ENCODE assay signal across 8 cellular contexts in genomic region chr17:82037113-82037888, GRCh38. TPM values are rescaled to one million over a fixed set of nuclear protein-coding genes. Genes with fewer than 3 reads are reported as not detected.
DNase-seq lines count a peak whose midpoint lies in the region; ATAC-seq, FAIRE-seq and TF ChIP-seq lines count a peak whose summit lies in the region.

TSS of gene DCXR (minus strand) at chr17:82037697. CDS start at chr17:82037682, 15 bp downstream.

- TF ChIP-seq EP300 in HepG2 (IDR thresholded peaks at IDR 0.05; ENCODE audit: low read depth in 2 of 2, low read length in 2 of 2) (peak in 1 of 2 experiments; percentile 56; a peak in 1 of 4 replicates), HepG2 (CRISPR knock-in tag; IDR thresholded peaks at IDR 0.05; ENCODE audit: borderline replicate concordance) (peak; percentile 41; the same call in 1 of the 2 replicates)

- TF ChIP-seq CTCF in HepG2 (CRISPR knock-in tag; IDR thresholded peaks at IDR 0.05): peak; percentile 92

- TF ChIP-seq RAD21 in HepG2 (CRISPR knock-in tag; IDR thresholded peaks at IDR 0.05): peak; percentile 92

- under 1% methylated on average over 36 of the region's 91 CpGs for WGBS in HepG2 (ENCODE audit: low lambda C conversion rate)

- peak within 1 kb of the TSS; percentile 24 for H2AFZ ChIP-seq in HepG2 (ENCODE audit: low read length)

- H3K27me3 Mint-ChIP-seq in dendritic cell treated with granulocyte-macrophage colony-stimulating factor and Interleukin-4, amounts not matched to agents 40 ng/mL and 50 ng/mL, for 4 days: peaks cover 21% of the 10 kb centered on the region

- peak; percentile 84 to 99 for TF ChIP-seq POLR2A in HepG2 (IDR thresholded peaks at IDR 0.05; ENCODE audit: insufficient read depth in 1 of 2, low read depth in 2 of 2, low read length in 2 of 2)

- intact Hi-C loops in dendritic cell treated with granulocyte-macrophage colony-stimulating factor and Interleukin-4, amounts not matched to agents 40 ng/mL and 50 ng/mL, for 4 days (cut with micrococcal nuclease): loop anchor here (1.0 to 10.0 kb wide), 2 partner anchors 14 to 68 kb away; partner anchors contain the start of genes GPS1 and RFNG
- intact Hi-C loops in HepG2 (cut with micrococcal nuclease; ENCODE audit: unreplicated experiment): loop anchor here (1.0 to 5.0 kb wide), 5 partner anchors 14 to 115 kb away; partner anchors contain the start of genes GPS1, LRRC45 and RFNG

- no peaks in the 10 kb centered on the region for H3K9me3 Mint-ChIP-seq in dendritic cell treated with granulocyte-macrophage colony-stimulating factor and Interleukin-4, amounts not matched to agents 40 ng/mL and 50 ng/mL, for 4 days

- H3K79me2 ChIP-seq in HepG2 (ENCODE audit: insufficient read depth, low read length): peaks cover 13% of the 10 kb centered on the region

- H3K36me3 ChIP-seq in HepG2 (replicated peaks in 1 of 2; ENCODE audit: control insufficient read depth in 1 of 2, insufficient read depth in 2 of 2, low read length in 2 of 2): peaks cover 5 to 12% of the 10 kb centered on the region in 2 experiments

- H3K36me3 Mint-ChIP-seq in dendritic cell treated with granulocyte-macrophage colony-stimulating factor and Interleukin-4, amounts not matched to agents 40 ng/mL and 50 ng/mL, for 4 days (ENCODE audit: low read depth): peaks cover 20% of the 10 kb centered on the region

- peaks cover 57% of the 10 kb centered on the region for H3K4me1 ChIP-seq in HepG2 (ENCODE audit: insufficient read depth, low read length)

- peaks cover 20% of the 10 kb centered on the region for H4K20me1 ChIP-seq in HepG2 (ENCODE audit: insufficient read depth, low read length)

- H3K27ac Mint-ChIP-seq in dendritic cell treated with granulocyte-macrophage colony-stimulating factor and Interleukin-4, amounts not matched to agents 40 ng/mL and 50 ng/mL, for 4 days: peak within 1 kb of the TSS; percentile 93

- peaks cover 46% of the 10 kb centered on the region for H3K4me1 Mint-ChIP-seq in dendritic cell treated with granulocyte-macrophage colony-stimulating factor and Interleukin-4, amounts not matched to agents 40 ng/mL and 50 ng/mL, for 4 days (ENCODE audit: low read depth)

- peak within 1 kb of the TSS; percentile 95 for H3K4me2 ChIP-seq in HepG2 (ENCODE audit: low read depth, low read length)

- POLR2A ChIA-PET in HepG2 (lab: Yijun Ruan, JAX): interaction anchor here (0.7 to 6.2 kb wide), 53 partner anchors 10 to 334 kb away, joined by 3 to 112 read pairs (median 5); partner anchors contain the start of genes ALYREF, ANAPC11, ARHGDIA and CENPX

- in situ Hi-C loops in HepG2 (cut with HindIII; ENCODE audit: extremely low pct_ligation_motif_present, low pct_unique_long_range_greater_than_20kb): loop anchor here (5.0 kb wide), 1 partner anchor 120 kb away; no protein-coding TSS in a partner anchor

- no peaks in the 10 kb centered on the region for H3K27me3 ChIP-seq in HepG2 (ENCODE audit: control insufficient read depth in 1 of 2, insufficient read depth in 2 of 2, low read length in 2 of 2)

- no TSS peak for BruUV-seq in HepG2 (replicated peaks; lab: Mats Ljungman, UMichigan)

- ATAC-seq in GM19395 (IDR thresholded peaks at IDR 0.05; ENCODE audit: unreplicated experiment) (peak; percentile 89), HG03565 (IDR thresholded peaks at IDR 0.05; ENCODE audit: unreplicated experiment) (peak; percentile 75), HepG2 (peak; percentile 89)

- FAIRE-seq in HepG2 (lab: Jason Lieb, UNC): peak; percentile 88

- CTCF ChIA-PET in HepG2 (lab: Yijun Ruan, JAX; ENCODE audit: low intra/inter-chr PET ratio, low total read pairs): interaction anchor here (1.1 to 1.8 kb wide), 2 partner anchors 14 to 78 kb away, joined by 3 to 7 read pairs; no protein-coding TSS in a partner anchor

- H3K9me3 ChIP-seq in HepG2 (ENCODE audit: low read length): no peaks in the 10 kb centered on the region

- H3K27ac ChIP-seq in HepG2 (ENCODE audit: extremely low read length, insufficient read depth, low read length): peak within 1 kb of the TSS; percentile 91

- peak within 1 kb of the TSS; percentile 82 for H3K4me3 Mint-ChIP-seq in dendritic cell treated with granulocyte-macrophage colony-stimulating factor and Interleukin-4, amounts not matched to agents 40 ng/mL and 50 ng/mL, for 4 days

- peak within 1 kb of the TSS; percentile 91 for H3K9ac ChIP-seq in HepG2 (ENCODE audit: insufficient read depth, low read depth, low read length)

- DNase-seq in CD1c-positive myeloid dendritic cell (ENCODE audit: extremely low spot score) (peak; percentile 97), NCI-H774 (lab: John Stamatoyannopoulos, UW) (peak; percentile 98), HepG2 (ENCODE audit: low spot score) (peak; percentile 97)
- peak; percentile 88 to 89 for DNase-seq in activated CD4-positive, alpha-beta T cell treated with anti-CD3 and anti-CD28 coated beads, Interleukin-2, amount 50 U/mL, for 4 hours
- DNase-seq in stimulated activated CD4-positive, alpha-beta T cell treated with anti-CD3 and anti-CD28 coated beads, Interleukin-4, amount 100 ng/mL, for 1 hour: peak; percentile 94

- peak within 1 kb of the TSS; percentile 87 to 98 (median 93) for H3K4me3 ChIP-seq in HepG2 (replicated peaks in 1 of 3; ENCODE audit: insufficient read depth in 1 of 3, low read depth in 2 of 3, low read length in 3 of 3)

TF ChIP-seq in HepG2, 621 proteins besides CTCF, POLR2A, EP300 and RAD21 (continues in another document):
- TF ChIP-seq ZUFSP (CRISPR knock-in tag; IDR thresholded peaks at IDR 0.05; ENCODE audit: borderline replicate concordance): no peak
- peak; percentile 75 for TF ChIP-seq RXRA (CRISPR knock-in tag; IDR thresholded peaks at IDR 0.05)
- TF ChIP-seq STAT5B (CRISPR knock-in tag; IDR thresholded peaks at IDR 0.05): 0 out of 2 replicates have a peak, but pooled peaks have one; percentile 32
- TF ChIP-seq TBP (CRISPR knock-in tag; IDR thresholded peaks at IDR 0.05): 0 out of 2 replicates have a peak, but pooled peaks have one; percentile 62
- no peak for TF ChIP-seq PHB2 (IDR thresholded peaks at IDR 0.05; ENCODE audit: partially characterized antibody)
- 0 out of 2 replicates have a peak, but pooled peaks have one; percentile 24 for TF ChIP-seq ZNF780A (CRISPR knock-in tag; IDR thresholded peaks at IDR 0.05)
- TF ChIP-seq ATM (IDR thresholded peaks at IDR 0.05; ENCODE audit: borderline replicate concordance): no peak
- no peak for TF ChIP-seq ZBTB21 (CRISPR knock-in tag; IDR thresholded peaks at IDR 0.05)
- TF ChIP-seq ZNF160 (CRISPR knock-in tag; IDR thresholded peaks at IDR 0.05): 0 out of 2 replicates have a peak, but pooled peaks have one; percentile 80
- no peak; the same call in 1 of the 2 replicates for TF ChIP-seq ZNF225 (CRISPR knock-in tag; IDR thresholded peaks at IDR 0.05)
- TF ChIP-seq SMAD3 (CRISPR knock-in tag; IDR thresholded peaks at IDR 0.05): peak; percentile 63; the same call in 1 of the 2 replicates

RNA-seq across cellular contexts. Expression of gene DCXR, which starts in this region (rescaled TPM):
- total RNA-seq in HepG2 (2016; rRNA removed; fragmentation: Illumina TruSeq; extraction: Trizol): 286 and 311 TPM in 2 replicates
- 275 and 353 TPM in 2 replicates for total RNA-seq in HepG2 (2016; cell fraction: cytosol; rRNA removed; fragmentation: Illumina TruSeq; extraction: Trizol; ENCODE audit: low read depth)
- total RNA-seq in HepG2 (2016; cell fraction: insoluble cytoplasmic fraction; rRNA removed; fragmentation: Illumina TruSeq; extraction: Trizol): 302 and 321 TPM in 2 replicates
- 228 and 297 TPM in 2 replicates for total RNA-seq in HepG2 (2016; cell fraction: membrane; rRNA removed; fragmentation: Illumina TruSeq; extraction: Trizol)
- 132 and 152 TPM in 2 replicates for total RNA-seq in HepG2 (2016; cell fraction: nucleus; rRNA removed; fragmentation: Illumina TruSeq; extraction: Trizol)
- polyA plus RNA-seq in HepG2 (2011; rRNA removed): 287 and 290 TPM in 2 replicates
- polyA plus RNA-seq in HepG2 (2011; cell fraction: cytosol; rRNA removed): 253 and 424 TPM in 2 replicates
- 645 and 737 TPM in 2 replicates for polyA plus RNA-seq in HepG2 (2011; cell fraction: nucleus; rRNA removed)
- 190 and 266 TPM in 2 replicates for polyA plus RNA-seq in HepG2 (2012)
- polyA plus RNA-seq in HepG2 (2016; cell fraction: cytosol; fragmentation: Illumina TruSeq; extraction: Trizol; ENCODE audit: low read depth): 398 and 426 TPM in 2 replicates
- polyA plus RNA-seq in HepG2 (2016; cell fraction: insoluble cytoplasmic fraction; fragmentation: Illumina TruSeq; extraction: Trizol; ENCODE audit: low read depth): 296 and 330 TPM in 2 replicates
- 308 and 335 TPM in 2 replicates for polyA plus RNA-seq in HepG2 (2016; cell fraction: membrane; fragmentation: Illumina TruSeq; extraction: Trizol; ENCODE audit: low read depth)
- 280 and 299 TPM in 2 replicates for polyA plus RNA-seq in HepG2 (2016; cell fraction: nucleus; fragmentation: Illumina TruSeq; extraction: Trizol; ENCODE audit: insufficient read depth, low read depth)
- polyA minus RNA-seq in HepG2 (2011; rRNA and poly(A)+ RNA removed; ENCODE audit: low replicate concordance): 73.9 and 172 TPM in 2 replicates
- 52.1 and 74.6 TPM in 2 replicates for polyA minus RNA-seq in HepG2 (2011; cell fraction: cytosol; rRNA and poly(A)+ RNA removed)
- 61.5 and 67.5 TPM in 2 replicates for polyA minus RNA-seq in HepG2 (2011; cell fraction: nucleus; rRNA and poly(A)+ RNA removed)

Comparison
In these comparisons a context has a peak if more than half of its experiments do, and no peak if none do; other contexts are left out.
1. Peak in every context shown above with its lines: DNase-seq, ATAC-seq, H3K4me3 ChIP-seq and H3K27ac ChIP-seq.